9 cellular contexts compared by ENCODE assay signal in the genomic region with DNA sequence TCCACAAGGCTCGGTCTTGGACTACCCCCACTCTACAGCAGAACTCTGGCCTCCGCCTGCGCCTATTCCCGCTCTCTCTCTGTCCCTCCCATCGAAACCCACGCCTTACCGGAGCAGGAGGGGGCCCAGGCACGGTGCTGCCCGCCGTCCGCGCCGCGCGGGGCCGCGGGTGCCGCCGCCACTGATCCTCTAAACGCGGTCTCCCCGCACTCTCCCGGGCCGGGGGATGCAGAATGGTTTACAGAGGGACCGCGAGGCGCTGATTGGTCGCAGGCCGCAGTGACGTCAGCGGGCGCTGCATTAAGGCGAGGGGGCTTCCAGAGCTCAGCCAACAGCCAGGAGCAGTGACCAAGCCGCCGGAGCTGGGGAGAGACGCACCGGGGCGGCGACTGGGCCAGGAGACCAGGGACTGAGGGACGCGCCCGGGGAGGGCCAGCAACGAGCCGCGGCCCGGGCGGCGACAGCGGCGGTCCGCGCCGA. TPM values are rescaled to one million over a fixed set of nuclear protein-coding genes. Genes with fewer than 3 reads are reported as not detected.
DNase-seq lines count a peak whose midpoint lies in the region; ATAC-seq and TF ChIP-seq lines count a peak whose summit lies in the region.
"Had no signal": no experiment of that assay in that cellular context is flagged by ENCODE, and none has a peak within 500 bp of the region (broad histone marks: within the 10 kb centered on the region; RNA-seq: fewer than 3 reads in every experiment).

No MANE protein-coding gene starts in this region.

- H3K4me3 Mint-ChIP-seq in chondrocyte (ENCODE audit: unreplicated experiment) (peak overlapping the region; percentile 55), osteocyte (ENCODE audit: unreplicated experiment) (peak overlapping the region; percentile 61), HFFc6 (no peak overlapping the region)

- DNase-seq in NCI-H1417 (lab: John Stamatoyannopoulos, UW) (peak in 2 of 3 experiments; percentile 72 to 81), NCI-H1417 treated with DMSO at 0.1 percent for 48 hours (lab: John Stamatoyannopoulos, UW) (no peak), NCI-H1436 treated with DMSO at 0.1 percent for 48 hours (lab: John Stamatoyannopoulos, UW) (peak; percentile 77), chondrocyte (ENCODE audit: low spot score) (no peak), osteocyte (ENCODE audit: extremely low spot score, unreplicated experiment) (no peak), HFFc6 (no peak), amygdala (lab: John Stamatoyannopoulos, UW) (no peak)

- H3K27ac Mint-ChIP-seq in chondrocyte (ENCODE audit: unreplicated experiment): no peak overlapping the region
- no peak overlapping the region for H3K27ac Mint-ChIP-seq in osteocyte (ENCODE audit: unreplicated experiment)
- H3K27ac Mint-ChIP-seq in HFFc6: no peak overlapping the region

- TF ChIP-seq CTCF in chondrocyte (IDR thresholded peaks at IDR 0.05): no peak
- TF ChIP-seq CTCF in osteocyte (IDR thresholded peaks at IDR 0.05): no peak
- no peak for TF ChIP-seq CTCF in HFFc6 (IDR thresholded peaks at IDR 0.05)

- H3K9me3 Mint-ChIP-seq in chondrocyte (ENCODE audit: low read depth): no peaks in the 10 kb centered on the region
- no peaks in the 10 kb centered on the region for H3K9me3 Mint-ChIP-seq in osteocyte (ENCODE audit: unreplicated experiment)
- H3K9me3 Mint-ChIP-seq in HFFc6: 0 out of 2 replicates have a peak, but pooled peaks cover 3% of the 10 kb centered on the region

- H3K27me3 Mint-ChIP-seq in chondrocyte (ENCODE audit: low read depth) (peaks cover 81% of the 10 kb centered on the region), osteocyte (ENCODE audit: unreplicated experiment) (peaks cover 87% of the 10 kb centered on the region), HFFc6 (ENCODE audit: insufficient read depth) (peaks cover 89% of the 10 kb centered on the region)

- peaks cover 2% of the 10 kb centered on the region for H3K36me3 Mint-ChIP-seq in chondrocyte (ENCODE audit: low read depth)
- peaks cover 1% of the 10 kb centered on the region for H3K36me3 Mint-ChIP-seq in osteocyte (ENCODE audit: unreplicated experiment)
- H3K36me3 Mint-ChIP-seq in HFFc6 (ENCODE audit: low read depth): no peaks in the 10 kb centered on the region

- no peak for ATAC-seq in GM18873 (IDR thresholded peaks at IDR 0.05; ENCODE audit: low FRiP score, unreplicated experiment)

- H3K4me1 Mint-ChIP-seq in chondrocyte (ENCODE audit: low read depth): peaks cover 49% of the 10 kb centered on the region
- H3K4me1 Mint-ChIP-seq in osteocyte (ENCODE audit: unreplicated experiment): peaks cover 54% of the 10 kb centered on the region
- peaks cover 20% of the 10 kb centered on the region for H3K4me1 Mint-ChIP-seq in HFFc6 (ENCODE audit: low read depth)

RNA-seq across cellular contexts. Expression of a gene that starts 0.8 kb away (rescaled TPM):
- total RNA-seq in chondrocyte: not detected in 3 replicates
- total RNA-seq in osteocyte: not detected in 2 replicates
- total RNA-seq in HFFc6 (2021; fragmentation: NEBNext Ultra II Directional; extraction: Animal tissue kit (Norgen Biotek cat#: 25700)): under 1 TPM in 1 of 6 experiments, not detected in 5; 0.13 TPM
- total RNA-seq: lung had no signal

RNA-seq across cellular contexts. Expression of a gene that starts 12.3 kb away (rescaled TPM):
- total RNA-seq in chondrocyte: 32.5 to 38.5 TPM (median 34.0 TPM) in 3 replicates
- total RNA-seq in osteocyte: 39.6 and 42.8 TPM in 2 replicates
- total RNA-seq in HFFc6 (2021; fragmentation: NEBNext Ultra II Directional; extraction: Animal tissue kit (Norgen Biotek cat#: 25700)): 10 to 100 TPM; 45.1 to 57.1 (median 52.7) TPM

Comparison
In these comparisons a context has a peak if more than half of its experiments do, and no peak if none do; other contexts are left out.
1. DNase-seq: peak in NCI-H1417 (2 of 3) and NCI-H1436 treated with DMSO at 0.1 percent for 48 hours (single experiment); none in NCI-H1417 treated with DMSO at 0.1 percent for 48 hours (single experiment), chondrocyte (single experiment), osteocyte (single experiment), HFFc6 (single experiment) and amygdala (0 of 56).